Comparison of ENCODE assay signal across 2 cellular contexts in the genomic region with DNA sequence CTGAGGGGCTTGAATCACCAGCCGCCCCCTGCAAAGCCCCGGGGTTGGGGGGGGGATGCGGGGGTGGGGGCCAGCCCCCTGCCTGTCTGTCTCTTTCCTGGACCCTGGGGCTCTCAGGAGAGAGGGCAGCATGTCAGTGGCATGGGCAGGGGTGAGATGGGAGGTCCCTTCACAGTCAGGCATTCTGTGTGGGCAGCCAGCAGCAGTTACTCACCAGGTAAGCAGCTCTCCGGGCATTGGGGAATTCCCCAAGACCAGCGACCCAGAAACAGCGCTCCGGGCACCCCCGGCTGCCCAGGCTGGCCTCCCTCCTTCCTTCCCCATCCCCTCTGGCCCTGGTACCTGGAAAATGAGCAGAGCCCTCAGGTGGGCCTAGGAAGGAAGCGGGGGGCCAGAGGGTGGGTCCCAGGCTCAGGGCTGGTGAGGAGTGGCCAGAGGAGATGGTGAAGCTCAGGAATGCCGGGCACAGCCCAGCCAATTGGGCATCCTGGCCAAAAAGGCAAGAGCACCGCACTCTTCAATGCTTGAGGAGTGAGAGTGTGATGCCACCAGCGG.
TF ChIP-seq lines count a peak whose summit lies in the region.

No MANE protein-coding gene starts in this region.

TF ChIP-seq in IMR-90, 13 proteins besides CTCF, POLR2A, EP300 and RAD21:
- peak; percentile 24 for TF ChIP-seq MAZ (IDR thresholded peaks at IDR 0.05; ENCODE audit: borderline replicate concordance, low read depth, low read length)
- TF ChIP-seq MXI1 (IDR thresholded peaks at IDR 0.05; ENCODE audit: borderline replicate concordance, low read depth, low read length) = peak; percentile 26; the same call in 1 of the 2 replicates
- peak; percentile 51 for TF ChIP-seq FOS (IDR thresholded peaks at IDR 0.05; ENCODE audit: low read depth, low read length)
- no peak; the same call in 1 of the 2 replicates for TF ChIP-seq CHD1 (IDR thresholded peaks at IDR 0.05; ENCODE audit: low read depth, low read length)

TF ChIP-seq in GM12878, 131 proteins besides CTCF, POLR2A, EP300 and RAD21:
- TF ChIP-seq GATAD2B (conservative IDR thresholded peaks at IDR 0.05; ENCODE audit: low read depth) (0 out of 2 replicates have a peak, but pooled peaks have one; percentile 28), CHD1 (IDR thresholded peaks at IDR 0.05; ENCODE audit: low read depth, low read length) (no peak)
